1 cellular context compared by ENCODE assay signal in the genomic region with DNA sequence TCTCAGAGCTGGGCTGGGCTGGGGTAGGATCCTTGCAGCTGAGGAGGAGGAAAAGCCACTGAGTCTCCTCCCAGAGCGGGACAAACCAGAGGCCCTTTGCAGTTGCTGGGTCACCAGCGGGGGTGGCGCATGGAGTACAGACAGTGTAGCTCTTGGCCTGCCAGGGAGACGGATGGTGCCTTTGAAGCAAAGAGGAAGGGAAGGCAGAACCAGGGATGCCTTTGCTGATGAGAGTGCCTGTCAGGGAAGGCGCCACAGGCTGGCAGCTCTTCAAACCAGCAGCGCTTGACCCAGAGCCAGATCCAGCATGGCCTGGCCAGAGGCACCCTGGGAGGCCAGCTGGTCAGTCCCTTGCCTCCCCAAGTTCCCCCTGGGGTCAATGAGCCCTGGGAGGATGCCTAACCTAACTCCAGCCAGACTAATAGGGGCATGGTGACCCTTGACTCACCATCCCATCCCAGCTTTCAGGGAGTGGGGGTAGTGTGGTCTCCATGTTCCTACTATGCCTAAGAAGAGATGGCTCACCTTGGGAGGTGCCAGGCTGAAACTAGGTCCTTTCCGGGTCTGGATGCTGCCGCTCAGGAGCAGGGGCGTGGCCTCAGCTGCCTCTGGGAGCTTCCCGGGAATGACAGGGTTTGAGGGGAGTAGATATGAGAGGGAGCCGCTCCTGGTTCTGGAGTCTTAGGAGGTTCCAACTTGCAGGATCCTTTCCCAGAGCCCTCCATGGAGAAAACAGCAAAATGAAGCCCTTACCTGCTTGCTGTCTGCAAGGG.
A peak's percentile ranks its signal among the peaks of the same experiment; 100 is the strongest.
TF ChIP-seq lines count a peak whose summit lies in the region.

No MANE protein-coding gene starts in this region.

TF ChIP-seq in SK-N-SH, 30 proteins besides CTCF, POLR2A, EP300 and RAD21 (continued from another document):
- TF ChIP-seq MEF2A (IDR thresholded peaks at IDR 0.05; ENCODE audit: borderline replicate concordance, low read depth) (no peak), NFIC (IDR thresholded peaks at IDR 0.05; ENCODE audit: borderline replicate concordance) (0 out of 2 replicates have a peak, but pooled peaks have one; percentile 38), CHD2 (IDR thresholded peaks at IDR 0.05; ENCODE audit: low read length, partially characterized antibody) (peak; percentile 28)
- TF ChIP-seq, protein P1, sequence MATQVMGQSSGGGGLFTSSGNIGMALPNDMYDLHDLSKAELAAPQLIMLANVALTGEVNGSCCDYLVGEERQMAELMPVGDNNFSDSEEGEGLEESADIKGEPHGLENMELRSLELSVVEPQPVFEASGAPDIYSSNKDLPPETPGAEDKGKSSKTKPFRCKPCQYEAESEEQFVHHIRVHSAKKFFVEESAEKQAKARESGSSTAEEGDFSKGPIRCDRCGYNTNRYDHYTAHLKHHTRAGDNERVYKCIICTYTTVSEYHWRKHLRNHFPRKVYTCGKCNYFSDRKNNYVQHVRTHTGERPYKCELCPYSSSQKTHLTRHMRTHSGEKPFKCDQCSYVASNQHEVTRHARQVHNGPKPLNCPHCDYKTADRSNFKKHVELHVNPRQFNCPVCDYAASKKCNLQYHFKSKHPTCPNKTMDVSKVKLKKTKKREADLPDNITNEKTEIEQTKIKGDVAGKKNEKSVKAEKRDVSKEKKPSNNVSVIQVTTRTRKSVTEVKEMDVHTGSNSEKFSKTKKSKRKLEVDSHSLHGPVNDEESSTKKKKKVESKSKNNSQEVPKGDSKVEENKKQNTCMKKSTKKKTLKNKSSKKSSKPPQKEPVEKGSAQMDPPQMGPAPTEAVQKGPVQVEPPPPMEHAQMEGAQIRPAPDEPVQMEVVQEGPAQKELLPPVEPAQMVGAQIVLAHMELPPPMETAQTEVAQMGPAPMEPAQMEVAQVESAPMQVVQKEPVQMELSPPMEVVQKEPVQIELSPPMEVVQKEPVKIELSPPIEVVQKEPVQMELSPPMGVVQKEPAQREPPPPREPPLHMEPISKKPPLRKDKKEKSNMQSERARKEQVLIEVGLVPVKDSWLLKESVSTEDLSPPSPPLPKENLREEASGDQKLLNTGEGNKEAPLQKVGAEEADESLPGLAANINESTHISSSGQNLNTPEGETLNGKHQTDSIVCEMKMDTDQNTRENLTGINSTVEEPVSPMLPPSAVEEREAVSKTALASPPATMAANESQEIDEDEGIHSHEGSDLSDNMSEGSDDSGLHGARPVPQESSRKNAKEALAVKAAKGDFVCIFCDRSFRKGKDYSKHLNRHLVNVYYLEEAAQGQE (IDR thresholded peaks at IDR 0.05; ENCODE audit: low read depth, low read length): no peak
